ENCODE assay signal across 8 cellular contexts in genomic region chr12:1795785-1796514, GRCh38. TPM values are rescaled to one million over a fixed set of nuclear protein-coding genes. Genes with fewer than 3 reads are reported as not detected.
A peak's percentile ranks its signal among the peaks of the same experiment; 100 is the strongest.
DNase-seq lines count a peak whose midpoint lies in the region; ATAC-seq and TF ChIP-seq lines count a peak whose summit lies in the region.

No MANE protein-coding gene starts in this region.

- H4K8ac ChIP-seq in neuronal stem cell (ENCODE audit: low read depth, low read length) = no peak overlapping the region

- H3K9ac ChIP-seq in neuronal stem cell (ENCODE audit: low read depth, low read length, poor library complexity) (peak overlapping the region; percentile 10), subcutaneous abdominal adipose tissue (ENCODE audit: low read length in 5 of 5) (peak overlapping the region; percentile 73 to 90 (median 89))

- no peak overlapping the region for H2BK12ac ChIP-seq in neuronal stem cell (ENCODE audit: low read length)

- no peaks in the 10 kb centered on the region for H3K36me3 ChIP-seq in KOPT-K1 (ENCODE audit: insufficient read depth, low read length)
- H3K36me3 ChIP-seq in neuronal stem cell (replicated peaks in 1 of 2; ENCODE audit: control insufficient read depth in 2 of 2, insufficient read depth in 2 of 2, low read length in 2 of 2) = no peaks in the 10 kb centered on the region
- no peaks in the 10 kb centered on the region for H3K36me3 ChIP-seq in subcutaneous abdominal adipose tissue (ENCODE audit: control insufficient read depth in 5 of 5, insufficient read depth in 5 of 5, low read length in 5 of 5)

- H3K79me1 ChIP-seq in neuronal stem cell (ENCODE audit: low read depth, low read length) = no peaks in the 10 kb centered on the region

- peak overlapping the region; percentile 94 for H3K18ac ChIP-seq in neuronal stem cell (ENCODE audit: low read length)

- H3K4me2 ChIP-seq in neuronal stem cell (ENCODE audit: insufficient read depth, low read length, poor library complexity, severe bottlenecking) = peak overlapping the region; percentile 67

- TF ChIP-seq CTCF in fibroblast of villous mesenchyme (IDR thresholded peaks at IDR 0.05; ENCODE audit: insufficient read depth, low read depth, low read length) = peak; percentile 79

- H3K4me1 ChIP-seq in neuronal stem cell (ENCODE audit: control insufficient read depth in 2 of 2, insufficient read depth in 1 of 2, low read depth in 1 of 2, low read length in 2 of 2) (peaks cover 5% of the 10 kb centered on the region in 2 donors), subcutaneous abdominal adipose tissue (ENCODE audit: control insufficient read depth in 5 of 5, insufficient read depth in 5 of 5, low read length in 5 of 5) (peaks cover 6 to 66% (median 54%) of the 10 kb centered on the region in 5 donors)

- no peak overlapping the region for H3K4ac ChIP-seq in neuronal stem cell (ENCODE audit: low read length)

- peak; percentile 88 for ATAC-seq in GM21737 (IDR thresholded peaks at IDR 0.05; ENCODE audit: unreplicated experiment)

- no peak overlapping the region for H4K91ac ChIP-seq in neuronal stem cell (ENCODE audit: low read depth, low read length, poor library complexity)

- peak; percentile 67 for DNase-seq in G401 (ENCODE audit: low spot score)
- peak; percentile 5 for DNase-seq in SHP77 treated with DMSO at 0.1 percent for 48 hours (lab: John Stamatoyannopoulos, UW)
- peak; percentile 86 for DNase-seq in activated gamma-delta T cell (lab: John Stamatoyannopoulos, UW)
- DNase-seq in fibroblast of villous mesenchyme (ENCODE audit: low read depth) = peak; percentile 83
- peak; percentile 73 for DNase-seq in neuronal stem cell (ENCODE audit: low spot score)

- H3K27ac ChIP-seq in KOPT-K1 (ENCODE audit: low read depth, low read length, poor library complexity, severe bottlenecking) (peak overlapping the region; percentile 91), neuronal stem cell (replicated peaks; ENCODE audit: low read length) (no peak overlapping the region), subcutaneous abdominal adipose tissue (ENCODE audit: low read depth, low read length) (peak overlapping the region; percentile 69)

- H2AK5ac ChIP-seq in neuronal stem cell (ENCODE audit: low read depth, low read length) = peak overlapping the region; percentile 85

- H2BK120ac ChIP-seq in neuronal stem cell (ENCODE audit: low read depth, low read length) = peak overlapping the region; percentile 6

- peak overlapping the region; percentile 25 for H2BK15ac ChIP-seq in neuronal stem cell (ENCODE audit: low read length)

- peak overlapping the region; percentile 91 for H2AFZ ChIP-seq in neuronal stem cell (ENCODE audit: low read length)

- H3K14ac ChIP-seq in neuronal stem cell (ENCODE audit: low read length) = peak overlapping the region; percentile 90

- no peak overlapping the region for H2BK5ac ChIP-seq in neuronal stem cell (ENCODE audit: low read length)

- H3K9me3 ChIP-seq in KOPT-K1 (ENCODE audit: insufficient read depth, low read length, poor library complexity, severe bottlenecking) = no peaks in the 10 kb centered on the region
- H3K9me3 ChIP-seq in neuronal stem cell (replicated peaks in 1 of 2; ENCODE audit: control insufficient read depth in 2 of 2, insufficient read depth in 1 of 2, low read depth in 1 of 2, low read length in 2 of 2) = no peaks in the 10 kb centered on the region
- H3K9me3 ChIP-seq in subcutaneous abdominal adipose tissue (ENCODE audit: control insufficient read depth in 5 of 5, low read length in 5 of 5) = no peaks in the 10 kb centered on the region

- H3K27me3 ChIP-seq in neuronal stem cell (ENCODE audit: control insufficient read depth in 3 of 3, insufficient read depth in 3 of 3, low read depth in 1 of 3, low read length in 3 of 3) (peaks cover 0 to 12% (median 2%) of the 10 kb centered on the region in 3 experiments), subcutaneous abdominal adipose tissue (ENCODE audit: control insufficient read depth in 5 of 5, insufficient read depth in 4 of 5, low read length in 5 of 5) (no peaks in the 10 kb centered on the region)

- H3K4me3 ChIP-seq in fibroblast of villous mesenchyme (ENCODE audit: low read depth, low read length) (peak overlapping the region; percentile 59), neuronal stem cell (ENCODE audit: low read length in 2 of 2) (peak overlapping the region in 1 of 2 donors; percentile 44), subcutaneous abdominal adipose tissue (ENCODE audit: low read depth in 1 of 5, low read length in 5 of 5) (peak overlapping the region; percentile 74 to 81 (median 79))

- no CpG with 5 or more reads among the region's 45 CpGs for WGBS in neuronal stem cell (ENCODE audit: extremely low coverage in 2 of 2, insufficient read length in 2 of 2, insufficient replicate concordance in 1 of 2), 2 donors

- in situ Hi-C loops in G401 (cut with HindIII; ENCODE audit: low sequenced_read_pairs) = loop anchor here (25.0 kb wide), 1 partner anchor 159 kb away; the partner anchor contains the start of gene WNT5B

- H3K23ac ChIP-seq in neuronal stem cell (ENCODE audit: low read depth, low read length, poor library complexity) = peak overlapping the region; percentile 37

RNA-seq across cellular contexts. Expression of gene LRTM2, which starts 24.4 kb away (rescaled TPM):
- total RNA-seq in G401 (2014; rRNA removed; shearing (Covaris generic)) = not detected in 2 replicates
- total RNA-seq in fibroblast of villous mesenchyme = not detected in 2 replicates
- 0.03 TPM for polyA plus RNA-seq in neuronal stem cell (2013, experiment 1 of 2)
- 0.03 TPM for polyA plus RNA-seq in neuronal stem cell (2013, experiment 2 of 2)

Comparison
In these comparisons a context has a peak if more than half of its experiments do, and no peak if none do; other contexts are left out.
1. DNase-seq: peak in every context shown above with its lines; median percentile 86 in activated gamma-delta T cell; 83 in fibroblast of villous mesenchyme; 73 in neuronal stem cell; 67 in G401; 5 in SHP77 treated with DMSO at 0.1 percent for 48 hours.